8 cellular contexts compared by ENCODE assay signal in the genomic region with DNA sequence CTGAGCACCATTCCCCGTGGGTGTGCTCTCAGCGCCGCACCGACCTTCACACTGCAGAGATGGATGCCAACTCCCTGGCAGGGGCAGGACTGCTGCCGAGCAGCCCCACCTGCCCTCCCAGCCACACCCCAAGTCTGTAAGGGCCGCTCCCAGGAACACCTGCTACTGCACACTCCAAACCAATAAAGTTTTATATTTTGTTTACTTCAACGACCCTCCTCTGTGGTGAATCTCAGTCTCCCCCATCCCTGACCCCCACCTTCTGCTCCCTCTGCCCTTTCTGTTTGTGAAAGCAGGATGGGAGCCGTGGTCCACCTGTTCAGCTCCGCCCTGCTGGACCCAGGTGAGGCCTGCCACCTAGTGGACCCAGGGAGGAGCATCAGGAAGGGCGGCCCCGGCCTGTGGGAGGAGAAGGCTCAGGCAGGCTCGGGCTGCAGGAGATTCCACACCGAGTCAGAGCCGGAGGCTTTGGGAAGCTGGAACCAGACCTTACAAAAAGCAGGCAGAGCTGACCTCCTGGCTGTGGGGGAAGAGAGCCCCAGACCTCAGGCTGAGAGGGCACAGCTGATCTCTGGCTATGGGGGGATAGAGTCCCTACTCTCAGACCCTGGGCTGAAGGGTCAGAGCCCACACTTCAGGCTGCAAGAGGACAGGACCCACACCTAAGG.
DNase-seq lines count a peak whose midpoint lies in the region; ATAC-seq and TF ChIP-seq lines count a peak whose summit lies in the region.

No MANE protein-coding gene starts in this region.

- H3K4me3 Mint-ChIP-seq in nephron, result peak overlapping the region in 1 of 3 experiments; percentile 28

- no peaks in the 10 kb centered on the region for H3K9me3 Mint-ChIP-seq in nephron

- no peak overlapping the region for H3K4me3 ChIP-seq in GM12864 (ENCODE audit: low read depth, low read length)

- peak overlapping the region in 1 of 3 experiments; percentile 12 for H3K27ac Mint-ChIP-seq in nephron

- H3K36me3 Mint-ChIP-seq in nephron (ENCODE audit: low read depth), result peaks cover 4% of the 10 kb centered on the region

- ATAC-seq in stimulated activated naive CD8-positive, alpha-beta T cell treated with anti-CD3 and anti-CD28 coated beads, Interleukin-15, Interleukin-2, amounts not matched to agents 100 U/mL and 50 U/mL, for 24 hours, result peak; percentile 79
- ATAC-seq in GM21367 (IDR thresholded peaks at IDR 0.05; ENCODE audit: unreplicated experiment), result no peak

- peak; percentile 89 for TF ChIP-seq CTCF in GM12864 (IDR thresholded peaks at IDR 0.05; ENCODE audit: low read depth, low read length, missing control alignments)
- TF ChIP-seq CTCF in nephron (IDR thresholded peaks at IDR 0.05; ENCODE audit: unreplicated experiment in 3 of 3), result peak; percentile 79 to 86 (median 80)

- DNase-seq in GM12864 (ENCODE audit: low read depth) (peak; percentile 33), HuH-7 (ENCODE audit: low spot score) (peak; percentile 96), OCI-M1 (lab: John Stamatoyannopoulos, UW) (peak; percentile 83), activated T-cell treated with anti-CD3 and anti-CD28 coated beads for 4 hours (peak; percentile 37), fibroblast of gingiva (ENCODE audit: low read depth) (peak; percentile 26)
- peak; percentile 77 for DNase-seq in stimulated activated naive CD8-positive, alpha-beta T cell treated with anti-CD3 and anti-CD28 coated beads, Interleukin-15, Interleukin-2, amounts not matched to agents 100 U/mL and 50 U/mL, for 24 hours

- H3K27me3 Mint-ChIP-seq in nephron (ENCODE audit: low read depth), result no peaks in the 10 kb centered on the region

- H3K4me1 Mint-ChIP-seq in nephron, result peaks cover 21% of the 10 kb centered on the region

Comparison
In these comparisons a context has a peak if more than half of its experiments do, and no peak if none do; other contexts are left out.
1. DNase-seq: peak in every context shown above with its lines; median percentile 96 in HuH-7; 83 in OCI-M1; 77 in stimulated activated naive CD8-positive, alpha-beta T cell treated with anti-CD3 and anti-CD28 coated beads, Interleukin-15, Interleukin-2, amounts not matched to agents 100 U/mL and 50 U/mL, for 24 hours; 37 in activated T-cell treated with anti-CD3 and anti-CD28 coated beads for 4 hours; 33 in GM12864; 26 in fibroblast of gingiva.